ENCODE assay signal across 16 cellular contexts in genomic region chr1:41318135-41318534, GRCh38. TPM values are rescaled to one million over a fixed set of nuclear protein-coding genes. Genes with fewer than 3 reads are reported as not detected.
DNase-seq lines count a peak whose midpoint lies in the region; ATAC-seq, FAIRE-seq and TF ChIP-seq lines count a peak whose summit lies in the region.
"Had no signal": no experiment of that assay in that cellular context is flagged by ENCODE, and none has a peak within 500 bp of the region (broad histone marks: within the 10 kb centered on the region; RNA-seq: fewer than 3 reads in every experiment).

No MANE protein-coding gene starts in this region.

- H3K9me3 ChIP-seq in astrocyte (ENCODE audit: insufficient read depth, low read depth, low read length) = no peaks in the 10 kb centered on the region
- no peaks in the 10 kb centered on the region for H3K9me3 ChIP-seq in osteoblast (ENCODE audit: low read depth, low read length)
- no peaks in the 10 kb centered on the region for H3K9me3 ChIP-seq in right cardiac atrium (ENCODE audit: control insufficient read depth, low read length)

- no peak for FAIRE-seq in astrocyte (lab: Jason Lieb, UNC)
- FAIRE-seq: GM12878, GM18507 had no signal

- H3K27me3 Mint-ChIP-seq in stimulated activated naive CD8-positive, alpha-beta T cell treated with anti-CD3 and anti-CD28 coated beads, Interleukin-15, amount 100 ng/mL, for 72 hours = no peaks in the 10 kb centered on the region
- peaks cover 38% of the 10 kb centered on the region for H3K27me3 Mint-ChIP-seq in astrocyte (ENCODE audit: low read depth, unreplicated experiment)

- no peak for DNase-seq in stimulated activated naive CD8-positive, alpha-beta T cell treated with anti-CD3 and anti-CD28 coated beads, Interleukin-15, amount 100 ng/mL, for 72 hours
- DNase-seq in stimulated activated naive CD8-positive, alpha-beta T cell treated with anti-CD3 and anti-CD28 coated beads, Interleukin-15, Interleukin-2, amounts not matched to agents 100 U/mL and 50 U/mL, for 24 hours = no peak
- no peak for DNase-seq in astrocyte (ENCODE audit: low read depth)
- peak; percentile 67 for DNase-seq in posterior vena cava (ENCODE audit: low spot score)
- no peak for DNase-seq in osteoblast (ENCODE audit: insufficient read length, low spot score, missing footprints)
- no peak for DNase-seq in retina
- no peak for DNase-seq in right cardiac atrium
- DNase-seq: 8988T; CD4-positive, alpha-beta memory T cell; DMS79; H9 had no signal

- H3K9me3 Mint-ChIP-seq in stimulated activated naive CD8-positive, alpha-beta T cell treated with anti-CD3 and anti-CD28 coated beads, Interleukin-15, amount 100 ng/mL, for 72 hours = no peaks in the 10 kb centered on the region
- H3K9me3 Mint-ChIP-seq in astrocyte (ENCODE audit: unreplicated experiment) = peaks cover 3% of the 10 kb centered on the region
- H3K9me3 Mint-ChIP-seq: GM23338, H9 had no signal

- H3K4me1 Mint-ChIP-seq in stimulated activated naive CD8-positive, alpha-beta T cell treated with anti-CD3 and anti-CD28 coated beads, Interleukin-15, amount 100 ng/mL, for 72 hours = no peaks in the 10 kb centered on the region
- peaks cover 31% of the 10 kb centered on the region for H3K4me1 Mint-ChIP-seq in astrocyte (ENCODE audit: low read depth, unreplicated experiment)
- H3K4me1 Mint-ChIP-seq: CD4-positive, alpha-beta memory T cell had no signal

- peak overlapping the region; percentile 6 to 34 for H3K27ac Mint-ChIP-seq in stimulated activated naive CD8-positive, alpha-beta T cell treated with anti-CD3 and anti-CD28 coated beads, Interleukin-15, amount 100 ng/mL, for 72 hours
- H3K27ac Mint-ChIP-seq in astrocyte (ENCODE audit: unreplicated experiment) = peak overlapping the region; percentile 8
- H3K27ac Mint-ChIP-seq: GM23338, H9 had no signal

- WGBS in right cardiac atrium = 100% methylated on average over 1 of the region's 1 CpG

- H3K36me3 ChIP-seq in astrocyte (ENCODE audit: insufficient read depth, low read length) = no peaks in the 10 kb centered on the region
- no peaks in the 10 kb centered on the region for H3K36me3 ChIP-seq in osteoblast (ENCODE audit: insufficient read depth, low read length)

- intact Hi-C loops in posterior vena cava (cut with DNase I) = no loop called here
- intact Hi-C loops in right cardiac atrium (cut with DNase I) = no loop called here

- no peaks in the 10 kb centered on the region for H4K20me1 ChIP-seq in astrocyte (ENCODE audit: insufficient read depth, low read length)
- no peaks in the 10 kb centered on the region for H4K20me1 ChIP-seq in osteoblast (ENCODE audit: insufficient read depth, low read length)

- H3K4me2 ChIP-seq in astrocyte (ENCODE audit: low read length) = no peak overlapping the region
- H3K4me2 ChIP-seq in osteoblast (ENCODE audit: insufficient read depth, low read length) = no peak overlapping the region
- H3K4me2 ChIP-seq: GM23338 had no signal

- H3K27me3 ChIP-seq in astrocyte (ENCODE audit: insufficient read depth, low read length) = no peaks in the 10 kb centered on the region
- no peaks in the 10 kb centered on the region for H3K27me3 ChIP-seq in osteoblast (ENCODE audit: insufficient read depth, low read length)
- no peaks in the 10 kb centered on the region for H3K27me3 ChIP-seq in right cardiac atrium (ENCODE audit: control insufficient read depth, insufficient read depth)

- no peak overlapping the region for H3K4me3 ChIP-seq in astrocyte (ENCODE audit: insufficient read depth, low read depth, low read length)
- no peak overlapping the region for H3K4me3 ChIP-seq in osteoblast (ENCODE audit: insufficient read depth, low read length)
- H3K4me3 ChIP-seq in right cardiac atrium (ENCODE audit: low read length) = no peak overlapping the region
- H3K4me3 ChIP-seq: GM12878, GM23338 had no signal

- H2AFZ ChIP-seq in astrocyte (ENCODE audit: low read depth, low read length) (no peak overlapping the region), osteoblast (ENCODE audit: low read length) (no peak overlapping the region)
- H2AFZ ChIP-seq: GM23338 had no signal

- H3K9ac ChIP-seq in astrocyte (ENCODE audit: low read length) = no peak overlapping the region

- H3K36me3 Mint-ChIP-seq in astrocyte (ENCODE audit: low read depth, unreplicated experiment) = no peaks in the 10 kb centered on the region
- H3K36me3 Mint-ChIP-seq: CD4-positive, alpha-beta memory T cell had no signal

- H3K4me1 ChIP-seq in astrocyte (ENCODE audit: insufficient read depth, low read length) (peaks cover 8% of the 10 kb centered on the region), osteoblast (ENCODE audit: insufficient read depth, low read length) (peaks cover 11% of the 10 kb centered on the region), right cardiac atrium (ENCODE audit: control insufficient read depth, insufficient read depth, low read length) (peaks cover 9% of the 10 kb centered on the region)

- no peak overlapping the region for H3K27ac ChIP-seq in astrocyte (ENCODE audit: low read depth, low read length)
- no peak overlapping the region for H3K27ac ChIP-seq in osteoblast (ENCODE audit: low read depth, low read length)
- H3K27ac ChIP-seq in right cardiac atrium (ENCODE audit: low read length) = no peak overlapping the region
- H3K27ac ChIP-seq: C4-2B had no signal

- H3K79me2 ChIP-seq in astrocyte (ENCODE audit: insufficient read depth, low read length) = no peaks in the 10 kb centered on the region
- no peaks in the 10 kb centered on the region for H3K79me2 ChIP-seq in osteoblast (ENCODE audit: insufficient read depth, low read length)

- no peak for ATAC-seq in stimulated activated naive CD8-positive, alpha-beta T cell treated with anti-CD3 and anti-CD28 coated beads, Interleukin-15, amount 100 ng/mL, for 72 hours
- no peak for ATAC-seq in stimulated activated naive CD8-positive, alpha-beta T cell treated with anti-CD3 and anti-CD28 coated beads, Interleukin-15, Interleukin-2, amounts not matched to agents 100 U/mL and 50 U/mL, for 24 hours
- no peak for ATAC-seq in GM21786 (IDR thresholded peaks at IDR 0.05; ENCODE audit: unreplicated experiment)
- ATAC-seq in right cardiac atrium = no peak
- ATAC-seq: GM12878, GM23338 had no signal

- TF ChIP-seq CTCF in astrocyte (IDR thresholded peaks at IDR 0.05; ENCODE audit: insufficient read depth, low read depth, low read length) (no peak), osteoblast (IDR thresholded peaks at IDR 0.05; ENCODE audit: extremely low read depth, low read depth, low read length) (no peak)

- H3K4me3 Mint-ChIP-seq in stimulated activated naive CD8-positive, alpha-beta T cell treated with anti-CD3 and anti-CD28 coated beads, Interleukin-15, amount 100 ng/mL, for 72 hours = no peak overlapping the region
- H3K4me3 Mint-ChIP-seq in astrocyte (ENCODE audit: unreplicated experiment) = no peak overlapping the region
- H3K4me3 Mint-ChIP-seq: CD4-positive, alpha-beta memory T cell; GM23338; H9 had no signal

RNA-seq across cellular contexts. Expression of gene FOXO6, which starts 43.1 kb away (rescaled TPM):
- total RNA-seq in astrocyte = 1.2 TPM in 2 replicates
- total RNA-seq in posterior vena cava = under 1 TPM; 0.62 to 0.83 TPM
- total RNA-seq in osteoblast = not detected in 2 replicates
- 1 to 10 TPM; 1.9 to 7.0 (median 5.3) TPM for total RNA-seq in right cardiac atrium
- 1.1 TPM for polyA plus RNA-seq in right cardiac atrium
- total RNA-seq: CD4-positive, alpha-beta memory T cell; GM12878 had no signal
- polyA plus RNA-seq: CD4-positive, alpha-beta memory T cell had no signal
